In genomic region chr14:44960646-44961045, GRCh38 we compare ENCODE assay signal across 9 cellular contexts. TPM values are rescaled to one million over a fixed set of nuclear protein-coding genes. Genes with fewer than 3 reads are reported as not detected.
DNase-seq lines count a peak whose midpoint lies in the region; ATAC-seq, FAIRE-seq and TF ChIP-seq lines count a peak whose summit lies in the region.
"Had no signal": no experiment of that assay in that cellular context is flagged by ENCODE, and none has a peak within 500 bp of the region (broad histone marks: within the 10 kb centered on the region; RNA-seq: fewer than 3 reads in every experiment).

No MANE protein-coding gene starts in this region.

- no peak for DNase-seq in activated CD4-positive, alpha-beta T cell treated with anti-CD3 and anti-CD28 coated beads, Interleukin-2, amount 10 ng/mL, durations not matched to agents 24 days and 14 days
- no peak for DNase-seq in activated CD4-positive, alpha-beta T cell treated with anti-CD3 and anti-CD28 coated beads, Interleukin-2, amount 50 U/mL, for 4 hours
- no peak for DNase-seq in activated naive CD8-positive, alpha-beta T cell treated with anti-CD3 and anti-CD28 coated beads, Interleukin-2, amount 10 ng/mL, durations not matched to agents 7 days and 5 days
- DNase-seq in kidney: no peak
- DNase-seq in suprapubic skin (ENCODE audit: low spot score in 2 of 2): no peak
- no peak for DNase-seq in activated effector memory CD4-positive, alpha-beta T cell treated with Interleukin-2 at 50 U/mL for 16 hours
- DNase-seq in NCI-H146 (lab: John Stamatoyannopoulos, UW): no peak
- DNase-seq in NCI-H524 (lab: John Stamatoyannopoulos, UW): no peak

- peak overlapping the region; percentile 68 for H3K27ac Mint-ChIP-seq in activated CD4-positive, alpha-beta T cell treated with anti-CD3 and anti-CD28 coated beads, Interleukin-2, amount 10 ng/mL, durations not matched to agents 24 days and 14 days
- H3K27ac Mint-ChIP-seq in activated naive CD8-positive, alpha-beta T cell treated with anti-CD3 and anti-CD28 coated beads, Interleukin-2, amount 10 ng/mL, durations not matched to agents 7 days and 5 days: peak overlapping the region; percentile 72
- H3K27ac Mint-ChIP-seq: stimulated activated naive B cell treated with anti-CD40 and anti-IgM and Interleukin-4, amounts not matched to agents 10 μg/mL and 1 μg/mL and 100 μg/mL, for 72 hours had no signal

- peak overlapping the region; percentile 84 to 98 for H3K4me3 ChIP-seq in kidney (ENCODE audit: low read length in 2 of 2)
- H3K4me3 ChIP-seq in suprapubic skin: peak overlapping the region; percentile 96

- POLR2A ChIA-PET in activated naive CD8-positive, alpha-beta T cell treated with anti-CD3 and anti-CD28 coated beads, Interleukin-2, amount 10 ng/mL, durations not matched to agents 7 days and 5 days (lab: Charles Lee): interaction anchor here (1.1 to 3.4 kb wide), 6 partner anchors 8 to 293 kb away, joined by 3 to 38 read pairs (median 6); partner anchors contain the start of genes FANCM, FKBP3 and PRPF39

- H3K27me3 ChIP-seq in suprapubic skin: no peaks in the 10 kb centered on the region

- H3K9ac ChIP-seq in kidney (ENCODE audit: low read length in 2 of 2): peak overlapping the region in 1 of 2 donors; percentile 75

- TF ChIP-seq EP300 in suprapubic skin (IDR thresholded peaks at IDR 0.05): no peak

- H3K4me3 Mint-ChIP-seq in activated CD4-positive, alpha-beta T cell treated with anti-CD3 and anti-CD28 coated beads, Interleukin-2, amount 10 ng/mL, durations not matched to agents 24 days and 14 days: no peak overlapping the region
- no peak overlapping the region for H3K4me3 Mint-ChIP-seq in activated naive CD8-positive, alpha-beta T cell treated with anti-CD3 and anti-CD28 coated beads, Interleukin-2, amount 10 ng/mL, durations not matched to agents 7 days and 5 days

- H3K36me3 ChIP-seq in kidney (ENCODE audit: control insufficient read depth in 1 of 2, insufficient read depth in 2 of 2, low read length in 2 of 2) (no peaks in the 10 kb centered on the region), suprapubic skin (no peaks in the 10 kb centered on the region)

- no peak for FAIRE-seq in kidney (lab: Jason Lieb, UNC)

- H3K27ac ChIP-seq in kidney (ENCODE audit: low read depth in 2 of 2, low read length in 2 of 2) (peak overlapping the region in 1 of 2 donors; percentile 80), suprapubic skin (peak overlapping the region; percentile 95)

- H3K9me3 ChIP-seq in kidney (ENCODE audit: control insufficient read depth in 1 of 2, low read length in 2 of 2) (no peaks in the 10 kb centered on the region), suprapubic skin (no peaks in the 10 kb centered on the region)

- no peak for TF ChIP-seq POLR2A in suprapubic skin (IDR thresholded peaks at IDR 0.05)

- peaks cover 38% of the 10 kb centered on the region for H3K4me1 Mint-ChIP-seq in activated CD4-positive, alpha-beta T cell treated with anti-CD3 and anti-CD28 coated beads, Interleukin-2, amount 10 ng/mL, durations not matched to agents 24 days and 14 days
- H3K4me1 Mint-ChIP-seq in activated naive CD8-positive, alpha-beta T cell treated with anti-CD3 and anti-CD28 coated beads, Interleukin-2, amount 10 ng/mL, durations not matched to agents 7 days and 5 days: peaks cover 39% of the 10 kb centered on the region

- no peaks in the 10 kb centered on the region for H3K9me3 Mint-ChIP-seq in activated CD4-positive, alpha-beta T cell treated with anti-CD3 and anti-CD28 coated beads, Interleukin-2, amount 10 ng/mL, durations not matched to agents 24 days and 14 days
- H3K9me3 Mint-ChIP-seq in activated naive CD8-positive, alpha-beta T cell treated with anti-CD3 and anti-CD28 coated beads, Interleukin-2, amount 10 ng/mL, durations not matched to agents 7 days and 5 days: no peaks in the 10 kb centered on the region
- H3K9me3 Mint-ChIP-seq: stimulated activated naive B cell treated with anti-CD40 and anti-IgM and Interleukin-4, amounts not matched to agents 10 μg/mL and 1 μg/mL and 100 μg/mL, for 72 hours had no signal

- H3K36me3 Mint-ChIP-seq in activated CD4-positive, alpha-beta T cell treated with anti-CD3 and anti-CD28 coated beads, Interleukin-2, amount 10 ng/mL, durations not matched to agents 24 days and 14 days (ENCODE audit: low read depth): peaks cover 10% of the 10 kb centered on the region
- peaks cover 12% of the 10 kb centered on the region for H3K36me3 Mint-ChIP-seq in activated naive CD8-positive, alpha-beta T cell treated with anti-CD3 and anti-CD28 coated beads, Interleukin-2, amount 10 ng/mL, durations not matched to agents 7 days and 5 days

- WGBS in suprapubic skin: 0% methylated on average over 3 of the region's 3 CpGs

- H3K4me1 ChIP-seq in kidney (ENCODE audit: control insufficient read depth in 1 of 2, insufficient read depth in 1 of 2, low read depth in 1 of 2, low read length in 2 of 2): peaks cover 11 to 14% of the 10 kb centered on the region in 2 donors
- H3K4me1 ChIP-seq in suprapubic skin: peaks cover 68% of the 10 kb centered on the region

- H3K27me3 Mint-ChIP-seq in activated CD4-positive, alpha-beta T cell treated with anti-CD3 and anti-CD28 coated beads, Interleukin-2, amount 10 ng/mL, durations not matched to agents 24 days and 14 days: no peaks in the 10 kb centered on the region
- H3K27me3 Mint-ChIP-seq in activated naive CD8-positive, alpha-beta T cell treated with anti-CD3 and anti-CD28 coated beads, Interleukin-2, amount 10 ng/mL, durations not matched to agents 7 days and 5 days: no peaks in the 10 kb centered on the region
- H3K27me3 Mint-ChIP-seq: stimulated activated naive B cell treated with anti-CD40 and anti-IgM and Interleukin-4, amounts not matched to agents 10 μg/mL and 1 μg/mL and 100 μg/mL, for 72 hours had no signal

- intact Hi-C loops in activated CD4-positive, alpha-beta T cell treated with anti-CD3 and anti-CD28 coated beads, Interleukin-2, amount 10 ng/mL, durations not matched to agents 24 days and 14 days (cut with micrococcal nuclease): loop anchor here (1.0 to 5.0 kb wide), 3 partner anchors 48 to 293 kb away; partner anchors contain the start of genes FKBP3 and MIS18BP1
- intact Hi-C loops in kidney (cut with DNase I): no loop called here

- TF ChIP-seq CTCF in kidney (IDR thresholded peaks at IDR 0.05; ENCODE audit: borderline replicate concordance, extremely low read depth, insufficient read depth) (no peak), suprapubic skin (IDR thresholded peaks at IDR 0.05) (no peak)

- ATAC-seq in activated naive CD8-positive, alpha-beta T cell treated with anti-CD3 and anti-CD28 coated beads, Interleukin-2, amount 10 ng/mL, durations not matched to agents 7 days and 5 days (ENCODE audit: low read depth): no peak

RNA-seq across cellular contexts. Expression of gene KLHL28, which starts 1.1 kb away (rescaled TPM):
- 14.7 and 14.9 TPM in 2 replicates for total RNA-seq in activated CD4-positive, alpha-beta T cell treated with anti-CD3 and anti-CD28 coated beads, Interleukin-2, amount 10 ng/mL, durations not matched to agents 24 days and 14 days
- 10 to 100 TPM; 19.6 to 22.4 TPM for total RNA-seq in activated naive CD8-positive, alpha-beta T cell treated with anti-CD3 and anti-CD28 coated beads, Interleukin-2, amount 10 ng/mL, durations not matched to agents 7 days and 5 days
- total RNA-seq in kidney: 16.3 TPM
- polyA plus RNA-seq in kidney (ENCODE audit: insufficient read depth, low read depth, low replicate concordance): 1.6 TPM
- total RNA-seq in suprapubic skin: 10 to 100 TPM; 13.7 to 23.5 (median 16.2) TPM

RNA-seq across cellular contexts. Expression of gene TOGARAM1, which starts 1.3 kb away (rescaled TPM):
- total RNA-seq in activated CD4-positive, alpha-beta T cell treated with anti-CD3 and anti-CD28 coated beads, Interleukin-2, amount 10 ng/mL, durations not matched to agents 24 days and 14 days: 7.6 and 7.9 TPM in 2 replicates
- total RNA-seq in activated naive CD8-positive, alpha-beta T cell treated with anti-CD3 and anti-CD28 coated beads, Interleukin-2, amount 10 ng/mL, durations not matched to agents 7 days and 5 days: 10 to 100 TPM; 11.4 to 11.9 TPM
- 25.6 TPM for total RNA-seq in kidney
- 9.5 TPM for polyA plus RNA-seq in kidney (ENCODE audit: insufficient read depth, low read depth, low replicate concordance)
- total RNA-seq in suprapubic skin: 10 to 100 TPM; 12.5 to 24.3 (median 14.2) TPM
